ENCODE assay signal across 8 cellular contexts in the genomic region with DNA sequence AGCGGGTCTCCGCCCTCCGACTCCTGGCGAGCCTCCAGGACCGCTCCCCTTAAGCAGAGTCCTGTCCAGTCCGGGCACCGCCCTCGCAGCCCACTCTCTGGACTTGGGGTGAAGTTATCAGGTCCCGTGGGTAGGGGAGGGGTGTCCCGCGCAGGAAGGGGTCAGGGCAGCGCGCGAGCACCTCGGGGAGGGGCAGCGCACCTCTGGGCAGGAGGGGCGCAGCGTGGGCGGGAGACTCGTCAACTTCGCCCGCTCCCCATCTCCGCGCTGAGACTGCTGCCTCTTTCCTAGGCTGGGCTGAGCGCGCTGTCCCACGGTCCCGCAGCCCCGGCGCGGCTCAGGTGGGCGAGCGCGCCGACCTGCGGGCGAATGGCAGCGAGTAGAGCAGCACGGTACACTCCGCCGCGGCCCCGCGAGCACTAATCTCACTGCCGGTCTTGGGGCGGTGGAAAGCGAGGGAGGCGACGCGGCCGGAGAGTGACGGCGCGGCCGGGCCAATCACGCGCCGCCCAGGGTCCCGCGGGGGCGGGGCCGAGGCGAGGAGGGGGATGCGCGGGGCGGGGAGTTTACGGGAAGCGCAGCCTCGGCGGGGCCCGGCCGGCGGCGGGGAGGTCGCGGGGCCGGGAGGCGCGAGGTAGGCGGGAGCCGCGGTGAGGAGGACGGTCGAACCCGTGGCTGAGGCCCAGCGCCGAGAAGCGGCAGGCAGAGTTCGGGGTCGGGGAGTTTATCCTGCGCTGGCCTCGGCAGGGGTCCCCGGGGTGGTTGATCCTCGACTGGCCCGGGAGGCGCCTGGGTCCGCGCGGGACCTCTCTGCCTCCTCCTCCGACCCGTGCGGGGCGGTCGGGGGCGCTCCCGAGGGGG. TPM values are rescaled to one million over a fixed set of nuclear protein-coding genes. Genes with fewer than 3 reads are reported as not detected.
DNase-seq lines count a peak whose midpoint lies in the region; ATAC-seq lines count a peak whose summit lies in the region.

MAN1A1 (minus strand) TSS at position 421 of the 861 bp plus-strand sequence. CDS start 696 bp downstream, outside the sequence.

- no peak within 1 kb of the TSS for H2AK5ac ChIP-seq in mesendoderm (ENCODE audit: low read length)

- peak; percentile 74 for ATAC-seq in HG03439 (IDR thresholded peaks at IDR 0.05; ENCODE audit: unreplicated experiment)

- peak within 1 kb of the TSS; percentile 71 for H3K4ac ChIP-seq in mesendoderm (ENCODE audit: low read depth, low read length)

- no peaks in the 10 kb centered on the region for H3K36me3 ChIP-seq in effector memory CD4-positive, alpha-beta T cell (ENCODE audit: control insufficient read depth, insufficient read depth, low read length)
- H3K36me3 ChIP-seq in mesendoderm (ENCODE audit: control insufficient read depth, insufficient read depth, low read length), result no peaks in the 10 kb centered on the region

- no peak within 1 kb of the TSS for H4K8ac ChIP-seq in mesendoderm (ENCODE audit: low read depth, low read length)

- peak within 1 kb of the TSS; percentile 82 for H3K27ac ChIP-seq in effector memory CD4-positive, alpha-beta T cell (ENCODE audit: insufficient read depth, low read length, poor library complexity, severe bottlenecking)
- peak within 1 kb of the TSS; percentile 41 for H3K27ac ChIP-seq in mesendoderm (ENCODE audit: low read depth, low read length)

- peak within 1 kb of the TSS; percentile 77 for H2BK5ac ChIP-seq in mesendoderm (ENCODE audit: low read length)

- peak within 1 kb of the TSS; percentile 95 for H3K4me2 ChIP-seq in mesendoderm (ENCODE audit: low read length)

- no peak within 1 kb of the TSS for H2BK120ac ChIP-seq in mesendoderm (ENCODE audit: low read depth, low read length)

- peak within 1 kb of the TSS; percentile 93 for H3K4me3 ChIP-seq in effector memory CD4-positive, alpha-beta T cell (ENCODE audit: insufficient read depth, low read depth, low read length, poor library complexity, severe bottlenecking)
- H3K4me3 ChIP-seq in mesendoderm (ENCODE audit: low read length), result peak within 1 kb of the TSS; percentile 84

- H2BK15ac ChIP-seq in mesendoderm (replicated peaks; ENCODE audit: low read depth), result no peak within 1 kb of the TSS

- peaks cover 24% of the 10 kb centered on the region for H3K79me2 ChIP-seq in mesendoderm (ENCODE audit: control insufficient read depth, insufficient read depth, low read length)

- H3K79me1 ChIP-seq in mesendoderm (ENCODE audit: low read length), result peaks cover 16% of the 10 kb centered on the region

- no CpG with 5 or more reads among the region's 106 CpGs for WGBS in mesendoderm (ENCODE audit: extremely low coverage, insufficient coverage, low lambda C conversion rate)

- peak within 1 kb of the TSS; percentile 85 for H3K18ac ChIP-seq in mesendoderm (ENCODE audit: low read length)

- POLR2A ChIA-PET in activated CD8-positive, alpha-beta memory T cell treated with anti-CD3 and anti-CD28 coated beads for 36 hours (lab: Charles Lee), result interaction anchor here (0.8 to 1.2 kb wide), 6 partner anchors 8 to 656 kb away, joined by 3 to 10 read pairs (median 3); no protein-coding TSS in a partner anchor

- peak within 1 kb of the TSS; percentile 97 for H3K56ac ChIP-seq in mesendoderm (ENCODE audit: low read length)

- H3K4me1 ChIP-seq in effector memory CD4-positive, alpha-beta T cell (ENCODE audit: control insufficient read depth, insufficient read depth, low read length, poor library complexity, severe bottlenecking), result peaks cover 6% of the 10 kb centered on the region
- H3K4me1 ChIP-seq in mesendoderm (ENCODE audit: control insufficient read depth, low read depth, low read length), result peaks cover 3% of the 10 kb centered on the region

- H3K23ac ChIP-seq in mesendoderm (ENCODE audit: low read length), result peak within 1 kb of the TSS; percentile 70

- peak; percentile 19 to 87 (median 64) for DNase-seq in C1 segment of cervical spinal cord (lab: John Stamatoyannopoulos, UW)
- DNase-seq in GM19238 (ENCODE audit: insufficient read length, low spot score), result peak; percentile 92
- peak; percentile 16 for DNase-seq in NK-92 (lab: John Stamatoyannopoulos, UW; ENCODE audit: unreplicated experiment)
- DNase-seq in effector memory CD4-positive, alpha-beta T cell, result peak; percentile 76 to 81 (median 81)
- DNase-seq in mesendoderm, result peak; percentile 91
- peak; percentile 82 for DNase-seq in stimulated activated CD8-positive, alpha-beta memory T cell treated with anti-CD3 and anti-CD28 coated beads, Interleukin-15, amount 100 ng/mL, for 1 hour (ENCODE audit: low read depth)

- no peak within 1 kb of the TSS for H4K5ac ChIP-seq in mesendoderm (ENCODE audit: low read length)

- peak within 1 kb of the TSS; percentile 94 for H3K9ac ChIP-seq in mesendoderm (ENCODE audit: low read length)

- CTCF ChIA-PET in activated CD8-positive, alpha-beta memory T cell treated with anti-CD3 and anti-CD28 coated beads for 36 hours (lab: Charles Lee), result interaction anchor here (0.7 to 1.2 kb wide), 5 partner anchors 8 to 114 kb away, joined by 3 to 4 read pairs (median 4); no protein-coding TSS in a partner anchor

- H3K27me3 ChIP-seq in effector memory CD4-positive, alpha-beta T cell (replicated peaks; ENCODE audit: control insufficient read depth, insufficient read depth, low read length, poor library complexity, severe bottlenecking), result no peaks in the 10 kb centered on the region
- no peaks in the 10 kb centered on the region for H3K27me3 ChIP-seq in mesendoderm (ENCODE audit: insufficient read depth, low read length, poor library complexity)

- H3K9me3 ChIP-seq in effector memory CD4-positive, alpha-beta T cell (ENCODE audit: control insufficient read depth, low read length), result no peaks in the 10 kb centered on the region

RNA-seq across cellular contexts. Expression of gene MAN1A1, which starts in this region (rescaled TPM):
- 10 to 100 TPM; 37.3 to 39.9 TPM for total RNA-seq in activated CD8-positive, alpha-beta memory T cell treated with anti-CD3 and anti-CD28 coated beads for 36 hours
- polyA plus RNA-seq in mesendoderm (2013, experiment 1 of 2), result 4.5 TPM
- 4.1 TPM for polyA plus RNA-seq in mesendoderm (2013, experiment 2 of 2)

Comparison
In these comparisons a context has a peak if more than half of its experiments do, and no peak if none do; other contexts are left out.
1. Peak in every context shown above with its lines: DNase-seq, ATAC-seq, H3K4me3 ChIP-seq and H3K27ac ChIP-seq.
2. DNase-seq: peak in every context shown above with its lines; median percentile 92 in GM19238; 91 in mesendoderm; 82 in stimulated activated CD8-positive, alpha-beta memory T cell treated with anti-CD3 and anti-CD28 coated beads, Interleukin-15, amount 100 ng/mL, for 1 hour; 81 in effector memory CD4-positive, alpha-beta T cell; 64 in C1 segment of cervical spinal cord; 16 in NK-92.